10 cellular contexts compared by ENCODE assay signal in genomic region chr7:80151274-80151665, GRCh38. TPM values are rescaled to one million over a fixed set of nuclear protein-coding genes. Genes with fewer than 3 reads are reported as not detected.
DNase-seq lines count a peak whose midpoint lies in the region; ATAC-seq and TF ChIP-seq lines count a peak whose summit lies in the region.
"Had no signal": no experiment of that assay in that cellular context is flagged by ENCODE, and none has a peak within 500 bp of the region (broad histone marks: within the 10 kb centered on the region; RNA-seq: fewer than 3 reads in every experiment).

No MANE protein-coding gene starts in this region.

- H3K27me3 Mint-ChIP-seq in CD14-positive monocyte (ENCODE audit: low read depth in 3 of 3): peaks cover 0 to 3% (median 1%) of the 10 kb centered on the region in 3 donors

- peaks cover 17% of the 10 kb centered on the region for H3K4me1 Mint-ChIP-seq in CD14-positive monocyte

- in situ Hi-C loops in astrocyte of the spinal cord (cut with HindIII; ENCODE audit: low sequenced_read_pairs): no loop called here

- peak; percentile 79 for ATAC-seq in GM18907 (IDR thresholded peaks at IDR 0.05; ENCODE audit: unreplicated experiment)
- ATAC-seq in GM18505 (IDR thresholded peaks at IDR 0.05; ENCODE audit: unreplicated experiment): no peak

- no peaks in the 10 kb centered on the region for H3K9me3 Mint-ChIP-seq in CD14-positive monocyte

- intact Hi-C loops in CD14-positive monocyte (cut with micrococcal nuclease): no loop called here

- no peak for TF ChIP-seq POLR2A in GM18505 (IDR thresholded peaks at IDR 0.05; ENCODE audit: borderline replicate concordance, extremely low read depth, insufficient read depth, insufficient read length)

- no peak overlapping the region for H3K4me3 ChIP-seq in Jurkat, Clone E6-1 (ENCODE audit: low read length)
- no peak overlapping the region for H3K4me3 ChIP-seq in astrocyte of the spinal cord (ENCODE audit: low read depth, low read length)
- H3K4me3 ChIP-seq: tibial artery had no signal

- H3K36me3 Mint-ChIP-seq in CD14-positive monocyte: no peaks in the 10 kb centered on the region

- no peak overlapping the region for H3K27ac Mint-ChIP-seq in CD14-positive monocyte

- peak; percentile 63 for DNase-seq in Jurkat, Clone E6-1 (ENCODE audit: low read depth, low spot score)
- DNase-seq in astrocyte of the spinal cord (ENCODE audit: low read depth, low spot score): peak; percentile 71
- DNase-seq in stimulated activated CD4-positive, alpha-beta T cell treated with anti-CD3 and anti-CD28 coated beads, TNF-alpha, amount 100 ng/mL, for 48 hours (ENCODE audit: low read depth in 3 of 3): peak in 2 of 3 donors; percentile 13 to 25
- no peak for DNase-seq in CD14-positive monocyte (ENCODE audit: low spot score)
- no peak for DNase-seq in SIG-M5 (lab: John Stamatoyannopoulos, UW)
- no peak for DNase-seq in NCI-H2227 treated with DMSO at 0.1 percent for 48 hours (lab: John Stamatoyannopoulos, UW)
- DNase-seq: activated gamma-delta T cell treated with Interleukin-2 at 50 U/mL for 16 hours, tibial artery had no signal

- H3K4me3 Mint-ChIP-seq in CD14-positive monocyte: no peak overlapping the region

- TF ChIP-seq CTCF in astrocyte of the spinal cord (IDR thresholded peaks at IDR 0.05; ENCODE audit: low read depth, low read length) (no peak), CD14-positive monocyte (IDR thresholded peaks at IDR 0.05) (no peak)

RNA-seq across cellular contexts. Expression of gene GNAI1, which starts 16.6 kb away (rescaled TPM):
- not detected for polyA plus RNA-seq in Jurkat, Clone E6-1 (2012; ENCODE audit: insufficient read depth, insufficient read length)
- 1 to 10 TPM in 1 of 2 donors, under 1 TPM in 1; 0.79 to 1.0 TPM for polyA plus RNA-seq in CD14-positive monocyte

Comparison
In these comparisons a context has a peak if more than half of its experiments do, and no peak if none do; other contexts are left out.
1. DNase-seq: peak in Jurkat, Clone E6-1 (single experiment), astrocyte of the spinal cord (single experiment) and stimulated activated CD4-positive, alpha-beta T cell treated with anti-CD3 and anti-CD28 coated beads, TNF-alpha, amount 100 ng/mL, for 48 hours (2 of 3); none in CD14-positive monocyte (single experiment), SIG-M5 (single experiment) and NCI-H2227 treated with DMSO at 0.1 percent for 48 hours (single experiment).